ENCODE assay signal across 1 cellular context in genomic region chr14:65461730-65462129, GRCh38.
TF ChIP-seq lines count a peak whose summit lies in the region.

No MANE protein-coding gene starts in this region.

TF ChIP-seq in K562, 482 proteins besides CTCF, POLR2A, EP300 and RAD21 (continued from another document):
- no peak for TF ChIP-seq BRF1 (IDR thresholded peaks at IDR 0.05; ENCODE audit: borderline replicate concordance, extremely low read depth, insufficient read length)
- TF ChIP-seq CBX3 (IDR thresholded peaks at IDR 0.05; ENCODE audit: borderline replicate concordance in 1 of 2, low read length in 2 of 2), result no peak
- no peak for TF ChIP-seq ZNF174 (CRISPR knock-in tag; IDR thresholded peaks at IDR 0.05)
- TF ChIP-seq, protein P1, sequence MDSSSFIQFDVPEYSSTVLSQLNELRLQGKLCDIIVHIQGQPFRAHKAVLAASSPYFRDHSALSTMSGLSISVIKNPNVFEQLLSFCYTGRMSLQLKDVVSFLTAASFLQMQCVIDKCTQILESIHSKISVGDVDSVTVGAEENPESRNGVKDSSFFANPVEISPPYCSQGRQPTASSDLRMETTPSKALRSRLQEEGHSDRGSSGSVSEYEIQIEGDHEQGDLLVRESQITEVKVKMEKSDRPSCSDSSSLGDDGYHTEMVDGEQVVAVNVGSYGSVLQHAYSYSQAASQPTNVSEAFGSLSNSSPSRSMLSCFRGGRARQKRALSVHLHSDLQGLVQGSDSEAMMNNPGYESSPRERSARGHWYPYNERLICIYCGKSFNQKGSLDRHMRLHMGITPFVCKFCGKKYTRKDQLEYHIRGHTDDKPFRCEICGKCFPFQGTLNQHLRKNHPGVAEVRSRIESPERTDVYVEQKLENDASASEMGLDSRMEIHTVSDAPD (CRISPR knock-in tag; IDR thresholded peaks at IDR 0.05), result no peak
- TF ChIP-seq, protein P2, sequence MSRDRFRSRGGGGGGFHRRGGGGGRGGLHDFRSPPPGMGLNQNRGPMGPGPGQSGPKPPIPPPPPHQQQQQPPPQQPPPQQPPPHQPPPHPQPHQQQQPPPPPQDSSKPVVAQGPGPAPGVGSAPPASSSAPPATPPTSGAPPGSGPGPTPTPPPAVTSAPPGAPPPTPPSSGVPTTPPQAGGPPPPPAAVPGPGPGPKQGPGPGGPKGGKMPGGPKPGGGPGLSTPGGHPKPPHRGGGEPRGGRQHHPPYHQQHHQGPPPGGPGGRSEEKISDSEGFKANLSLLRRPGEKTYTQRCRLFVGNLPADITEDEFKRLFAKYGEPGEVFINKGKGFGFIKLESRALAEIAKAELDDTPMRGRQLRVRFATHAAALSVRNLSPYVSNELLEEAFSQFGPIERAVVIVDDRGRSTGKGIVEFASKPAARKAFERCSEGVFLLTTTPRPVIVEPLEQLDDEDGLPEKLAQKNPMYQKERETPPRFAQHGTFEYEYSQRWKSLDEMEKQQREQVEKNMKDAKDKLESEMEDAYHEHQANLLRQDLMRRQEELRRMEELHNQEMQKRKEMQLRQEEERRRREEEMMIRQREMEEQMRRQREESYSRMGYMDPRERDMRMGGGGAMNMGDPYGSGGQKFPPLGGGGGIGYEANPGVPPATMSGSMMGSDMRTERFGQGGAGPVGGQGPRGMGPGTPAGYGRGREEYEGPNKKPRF (IDR thresholded peaks at IDR 0.05; ENCODE audit: low read depth, low read length), result no peak
- no peak for TF ChIP-seq SREBF2 (CRISPR knock-in tag; IDR thresholded peaks at IDR 0.05)
- TF ChIP-seq ZNF696 (CRISPR knock-in tag; conservative IDR thresholded peaks at IDR 0.05), result no peak
- no peak for TF ChIP-seq HMGN3 (IDR thresholded peaks at IDR 0.05; ENCODE audit: borderline replicate concordance, extremely low read depth, insufficient read length, low read depth, low read length)
- TF ChIP-seq EP400 (IDR thresholded peaks at IDR 0.05), result no peak
- no peak for TF ChIP-seq PHF8 (IDR thresholded peaks at IDR 0.05; ENCODE audit: borderline replicate concordance, low read length)
- no peak for TF ChIP-seq ZNF3 (CRISPR knock-in tag; IDR thresholded peaks at IDR 0.05)
- TF ChIP-seq DDX20 (tag; IDR thresholded peaks at IDR 0.05; ENCODE audit: low read depth), result no peak
- TF ChIP-seq ZNF764 (CRISPR knock-in tag; IDR thresholded peaks at IDR 0.05; ENCODE audit: low read depth), result no peak
- TF ChIP-seq, protein P3, sequence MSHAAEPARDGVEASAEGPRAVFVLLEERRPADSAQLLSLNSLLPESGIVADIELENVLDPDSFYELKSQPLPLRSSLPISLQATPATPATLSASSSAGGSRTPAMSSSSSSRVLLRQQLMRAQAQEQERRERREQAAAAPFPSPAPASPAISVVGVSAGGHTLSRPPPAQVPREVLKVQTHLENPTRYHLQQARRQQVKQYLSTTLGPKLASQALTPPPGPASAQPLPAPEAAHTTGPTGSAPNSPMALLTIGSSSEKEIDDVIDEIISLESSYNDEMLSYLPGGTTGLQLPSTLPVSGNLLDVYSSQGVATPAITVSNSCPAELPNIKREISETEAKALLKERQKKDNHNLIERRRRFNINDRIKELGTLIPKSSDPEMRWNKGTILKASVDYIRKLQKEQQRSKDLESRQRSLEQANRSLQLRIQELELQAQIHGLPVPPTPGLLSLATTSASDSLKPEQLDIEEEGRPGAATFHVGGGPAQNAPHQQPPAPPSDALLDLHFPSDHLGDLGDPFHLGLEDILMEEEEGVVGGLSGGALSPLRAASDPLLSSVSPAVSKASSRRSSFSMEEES (CRISPR knock-in tag; IDR thresholded peaks at IDR 0.05), result no peak
- no peak for TF ChIP-seq ZNF511 (CRISPR knock-in tag; IDR thresholded peaks at IDR 0.05)
- no peak for TF ChIP-seq TFAP4 (CRISPR knock-in tag; IDR thresholded peaks at IDR 0.05; ENCODE audit: borderline replicate concordance)
- no peak for TF ChIP-seq ZNF436 (CRISPR knock-in tag; IDR thresholded peaks at IDR 0.05)
